ENCODE assay signal across 25 cellular contexts in the genomic region with DNA sequence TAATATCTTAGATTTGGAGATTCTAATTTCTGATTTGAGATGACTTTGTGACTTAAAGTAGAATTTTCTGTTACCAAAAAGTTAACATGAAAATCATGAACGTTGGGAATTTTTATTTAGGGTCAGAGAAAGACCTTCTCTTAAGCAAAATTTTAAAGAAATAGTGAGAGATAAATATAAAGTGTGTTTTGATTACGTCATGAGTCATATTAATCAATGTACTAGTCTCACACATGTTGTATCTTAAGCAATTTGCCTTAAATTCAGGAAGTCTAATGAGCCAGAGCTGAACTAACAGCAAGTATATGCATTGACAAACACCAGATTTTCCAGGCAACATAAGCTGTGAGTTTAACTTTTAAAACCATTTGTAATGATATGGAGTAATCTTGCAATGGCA.
"Had no signal": no experiment of that assay in that cellular context is flagged by ENCODE, and none has a peak within 500 bp of the region (broad histone marks: within the 10 kb centered on the region; RNA-seq: fewer than 3 reads in every experiment).

No MANE protein-coding gene starts in this region.

- H3K27ac ChIP-seq: colonic mucosa, epithelial cell of prostate, esophagus squamous epithelium, gastrocnemius medialis, heart right ventricle, left lung, lower lobe of right lung had no signal

- FAIRE-seq: endometrium, islet of Langerhans, keratinocyte had no signal

- H3K27me3 ChIP-seq: colonic mucosa, esophagus squamous epithelium, gastrocnemius medialis, heart right ventricle, left lung had no signal

- H3K4me1 ChIP-seq: colonic mucosa, esophagus squamous epithelium, gastrocnemius medialis, heart right ventricle, left lung, lower lobe of right lung had no signal

- H3K36me3 ChIP-seq: colonic mucosa, esophagus squamous epithelium, gastrocnemius medialis, heart right ventricle, left lung, lower lobe of right lung had no signal

- DNase-seq: colonic mucosa; cortex of kidney; effector CD8-positive, alpha-beta T cell; effector memory CD8-positive, alpha-beta T cell; endodermal cell; erythroblast; esophagus squamous epithelium; foreskin fibroblast; foreskin melanocyte; gastrocnemius medialis; glutamatergic neuron; head of caudate nucleus; heart right ventricle; hippocampal formation; left cardiac atrium; left lung; left ventricle myocardium superior; lower lobe of right lung; mesenchymal stem cell; mucosa of descending colon; naive B cell had no signal

- H3K4me3 ChIP-seq: colonic mucosa, esophagus squamous epithelium, gastrocnemius medialis, heart right ventricle, left lung, lower lobe of right lung, mucosa of descending colon had no signal

- H3K9me3 ChIP-seq: colonic mucosa, esophagus squamous epithelium, gastrocnemius medialis, left lung, lower lobe of right lung, mucosa of descending colon had no signal
